ENCODE assay signal across 22 cellular contexts in the genomic region with DNA sequence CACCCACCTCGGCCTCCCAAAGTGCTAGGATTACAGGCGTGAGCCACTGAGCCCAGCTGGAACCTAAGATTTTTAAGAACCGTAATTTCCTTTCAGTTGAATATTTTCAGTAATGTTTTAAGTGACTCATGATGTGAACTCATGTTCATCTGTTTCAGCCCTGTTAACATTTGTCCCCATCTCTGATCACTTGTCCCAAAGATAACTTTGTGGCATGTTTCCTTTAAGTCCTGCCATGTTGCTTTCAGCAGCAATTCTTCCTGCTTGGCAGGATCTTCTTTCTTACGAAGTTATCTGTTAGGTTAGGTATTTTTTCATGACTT. TPM values are rescaled to one million over a fixed set of nuclear protein-coding genes. Genes with fewer than 3 reads are reported as not detected.
DNase-seq lines count a peak whose midpoint lies in the region; ATAC-seq and TF ChIP-seq lines count a peak whose summit lies in the region.
"Had no signal": no experiment of that assay in that cellular context is flagged by ENCODE, and none has a peak within 500 bp of the region (broad histone marks: within the 10 kb centered on the region; RNA-seq: fewer than 3 reads in every experiment).

No MANE protein-coding gene starts in this region.

- H3K4me1 Mint-ChIP-seq in WTC11: peaks cover 17% of the 10 kb centered on the region

- 86% methylated on average over 4 of the region's 4 CpGs for WGBS in mammary epithelial cell (ENCODE audit: low coverage, missing lambda C conversion rate)
- 50 to 60% (median 60%) methylated on average over 4 of the region's 4 CpGs for WGBS in ovary, 3 donors

- H3K79me2 ChIP-seq in mammary epithelial cell (ENCODE audit: insufficient read depth, low read length): peaks cover 79% of the 10 kb centered on the region

- CTCF ChIA-PET in mammary epithelial cell (lab: Charles Lee; ENCODE audit: low non-redundant PET) (no interaction called here), WTC11 (lab: Charles Lee) (no interaction called here)

- TF ChIP-seq CTCF in breast epithelium (IDR thresholded peaks at IDR 0.05) (no peak), mammary epithelial cell (conservative IDR thresholded peaks at IDR 0.05 in 1 of 2, IDR thresholded peaks at IDR 0.05 in 1 of 2; ENCODE audit: extremely low read depth in 1 of 2, insufficient read depth in 1 of 2, low read depth in 1 of 2, low read length in 2 of 2) (no peak), WTC11 (IDR thresholded peaks at IDR 0.05) (no peak), ovary (IDR thresholded peaks at IDR 0.05) (no peak)

- no peak overlapping the region for H2AFZ ChIP-seq in mammary epithelial cell (ENCODE audit: low read depth, low read length)

- H3K9ac ChIP-seq in mammary epithelial cell (ENCODE audit: insufficient read depth, low read length): no peak overlapping the region

- no peak for ATAC-seq in WTC11
- no peak for ATAC-seq in HG03196 (IDR thresholded peaks at IDR 0.05; ENCODE audit: unreplicated experiment)
- no peak for ATAC-seq in HG03039 (IDR thresholded peaks at IDR 0.05; ENCODE audit: unreplicated experiment)
- ATAC-seq: naive thymus-derived CD4-positive, alpha-beta T cell; Right ventricle myocardium inferior had no signal

- no peak overlapping the region for H3K4me3 ChIP-seq in breast epithelium
- no peak overlapping the region for H3K4me3 ChIP-seq in mammary epithelial cell (replicated peaks in 1 of 3; ENCODE audit: insufficient read depth in 1 of 3, low read depth in 2 of 3, low read length in 3 of 3)
- no peak overlapping the region for H3K4me3 ChIP-seq in ovary
- H3K4me3 ChIP-seq: colonic mucosa had no signal

- TF ChIP-seq POLR2A in breast epithelium (IDR thresholded peaks at IDR 0.05) (no peak), ovary (IDR thresholded peaks at IDR 0.05) (no peak)

- TF ChIP-seq EP300 in ovary (IDR thresholded peaks at IDR 0.05): no peak

- no peaks in the 10 kb centered on the region for H3K27me3 ChIP-seq in breast epithelium
- H3K27me3 ChIP-seq in mammary epithelial cell (ENCODE audit: insufficient read depth, low read length): no peaks in the 10 kb centered on the region
- no peaks in the 10 kb centered on the region for H3K27me3 ChIP-seq in ovary
- H3K27me3 ChIP-seq: colonic mucosa had no signal

- peak overlapping the region; percentile 81; the same call in 1 of the 2 replicates for H3K27ac Mint-ChIP-seq in WTC11
- H3K27ac Mint-ChIP-seq: activated CD4-positive, alpha-beta T cell treated with anti-CD3 and anti-CD28 coated beads, Interleukin-2, amount 10 ng/mL, durations not matched to agents 24 days and 14 days; memory B cell had no signal

- in situ Hi-C loops in mammary epithelial cell (cut with MboI; ENCODE audit: low sequenced_read_pairs in 2 of 2): no loop called here

- H3K4me1 ChIP-seq in breast epithelium (peaks cover 0 to 5% of the 10 kb centered on the region in 2 donors), mammary epithelial cell (ENCODE audit: insufficient read depth, low read length) (no peaks in the 10 kb centered on the region), ovary (ENCODE audit: insufficient read depth) (peaks cover 7% of the 10 kb centered on the region)
- H3K4me1 ChIP-seq: colonic mucosa had no signal

- peaks cover 4% of the 10 kb centered on the region for H4K20me1 ChIP-seq in mammary epithelial cell (ENCODE audit: insufficient read depth, low read length)

- H3K36me3 Mint-ChIP-seq in WTC11: peaks cover under 1% of the 10 kb centered on the region; the same call in 1 of the 2 replicates

- no peaks in the 10 kb centered on the region for H3K36me3 ChIP-seq in breast epithelium
- no peaks in the 10 kb centered on the region for H3K36me3 ChIP-seq in mammary epithelial cell (ENCODE audit: insufficient read depth, low read length)
- H3K36me3 ChIP-seq in ovary: no peaks in the 10 kb centered on the region
- H3K36me3 ChIP-seq: colonic mucosa had no signal

- H3K27me3 Mint-ChIP-seq in WTC11 (ENCODE audit: low read depth): no peaks in the 10 kb centered on the region
- H3K27me3 Mint-ChIP-seq: activated CD4-positive, alpha-beta T cell treated with anti-CD3 and anti-CD28 coated beads, Interleukin-2, amount 10 ng/mL, durations not matched to agents 24 days and 14 days; CD4-positive, alpha-beta memory T cell; memory B cell; naive thymus-derived CD4-positive, alpha-beta T cell had no signal

- no peaks in the 10 kb centered on the region for H3K9me3 ChIP-seq in breast epithelium
- no peaks in the 10 kb centered on the region for H3K9me3 ChIP-seq in mammary epithelial cell (replicated peaks; ENCODE audit: insufficient read depth, low read length)
- no peaks in the 10 kb centered on the region for H3K9me3 ChIP-seq in ovary
- H3K9me3 ChIP-seq: colonic mucosa had no signal

- BruUV-seq in mammary epithelial cell (replicated peaks; lab: Mats Ljungman, UMichigan): no TSS peak

- no peak overlapping the region for H3K4me3 Mint-ChIP-seq in WTC11
- H3K4me3 Mint-ChIP-seq: activated CD4-positive, alpha-beta T cell treated with anti-CD3 and anti-CD28 coated beads, Interleukin-2, amount 10 ng/mL, durations not matched to agents 24 days and 14 days; CD4-positive, alpha-beta memory T cell; memory B cell had no signal

- POLR2A ChIA-PET in WTC11 (lab: Charles Lee): no interaction called here

- intact Hi-C loops in breast epithelium (cut with DNase I; ENCODE audit: low total_unique reads) (no loop called here), mammary epithelial cell (cut with micrococcal nuclease) (no loop called here), ovary (cut with DNase I) (no loop called here)

- H3K4me2 ChIP-seq in mammary epithelial cell (ENCODE audit: insufficient read depth, low read depth, low read length): no peak overlapping the region

- DNase-seq in breast epithelium (ENCODE audit: low spot score in 2 of 2): no peak
- no peak for DNase-seq in mammary epithelial cell
- DNase-seq in WTC11 (ENCODE audit: low spot score): no peak
- DNase-seq in kidney tubule cell (ENCODE audit: low spot score): peak; percentile 15
- no peak for DNase-seq in ovary
- DNase-seq in ecto neural progenitor cell (ENCODE audit: low spot score): no peak
- DNase-seq: activated CD4-positive, alpha-beta T cell treated with anti-CD3 and anti-CD28 coated beads, Interleukin-2, amount 10 ng/mL, durations not matched to agents 24 days and 14 days; CD4-positive, alpha-beta memory T cell; colonic mucosa; foreskin fibroblast; hippocampal formation; kidney; naive thymus-derived CD4-positive, alpha-beta T cell; NCI-H1417; NCI-H526 treated with DMSO at 0.1 percent for 48 hours; posterior cingulate gyrus; small intestine; stimulated activated CD4-positive, alpha-beta T cell treated with anti-CD3 and anti-CD28 coated beads, Interleukin-4, amount 100 ng/mL, for 1 hour had no signal

- dilution Hi-C loops in mammary epithelial cell (cut with HindIII; ENCODE audit: low sequenced_read_pairs): no loop called here

- H3K9me3 Mint-ChIP-seq in WTC11: no peaks in the 10 kb centered on the region
- H3K9me3 Mint-ChIP-seq: activated CD4-positive, alpha-beta T cell treated with anti-CD3 and anti-CD28 coated beads, Interleukin-2, amount 10 ng/mL, durations not matched to agents 24 days and 14 days; CD4-positive, alpha-beta memory T cell; memory B cell; naive thymus-derived CD4-positive, alpha-beta T cell had no signal

- H3K27ac ChIP-seq in breast epithelium (peak overlapping the region; percentile 33 to 48), mammary epithelial cell (ENCODE audit: insufficient read depth, low read depth, low read length) (no peak overlapping the region), ovary (peak overlapping the region in 1 of 2 donors; percentile 5)
- H3K27ac ChIP-seq: colonic mucosa had no signal

TF ChIP-seq in WTC11, 78 proteins besides CTCF, POLR2A, EP300 and RAD21 (continues in another document):
- TF ChIP-seq, protein P1, sequence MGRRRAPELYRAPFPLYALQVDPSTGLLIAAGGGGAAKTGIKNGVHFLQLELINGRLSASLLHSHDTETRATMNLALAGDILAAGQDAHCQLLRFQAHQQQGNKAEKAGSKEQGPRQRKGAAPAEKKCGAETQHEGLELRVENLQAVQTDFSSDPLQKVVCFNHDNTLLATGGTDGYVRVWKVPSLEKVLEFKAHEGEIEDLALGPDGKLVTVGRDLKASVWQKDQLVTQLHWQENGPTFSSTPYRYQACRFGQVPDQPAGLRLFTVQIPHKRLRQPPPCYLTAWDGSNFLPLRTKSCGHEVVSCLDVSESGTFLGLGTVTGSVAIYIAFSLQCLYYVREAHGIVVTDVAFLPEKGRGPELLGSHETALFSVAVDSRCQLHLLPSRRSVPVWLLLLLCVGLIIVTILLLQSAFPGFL (CRISPR knock-in tag; IDR thresholded peaks at IDR 0.05; ENCODE audit: borderline replicate concordance): no peak
- TF ChIP-seq ZNF263 (CRISPR knock-in tag; IDR thresholded peaks at IDR 0.05; ENCODE audit: low read depth): no peak
- no peak for TF ChIP-seq NFYB (CRISPR knock-in tag; conservative IDR thresholded peaks at IDR 0.05; ENCODE audit: low read depth)
- TF ChIP-seq OVOL2 (CRISPR knock-in tag; IDR thresholded peaks at IDR 0.05; ENCODE audit: borderline replicate concordance): no peak
- no peak for TF ChIP-seq ETV6 (CRISPR knock-in tag; IDR thresholded peaks at IDR 0.05)
- TF ChIP-seq ZNF317 (CRISPR knock-in tag; IDR thresholded peaks at IDR 0.05; ENCODE audit: borderline replicate concordance, low read depth): no peak
- TF ChIP-seq MXD4 (CRISPR knock-in tag; IDR thresholded peaks at IDR 0.05; ENCODE audit: borderline replicate concordance): no peak
- no peak for TF ChIP-seq PRRX2 (CRISPR knock-in tag; IDR thresholded peaks at IDR 0.05)
- no peak for TF ChIP-seq KAT7 (CRISPR knock-in tag; IDR thresholded peaks at IDR 0.05; ENCODE audit: borderline replicate concordance)
- TF ChIP-seq, protein P2, sequence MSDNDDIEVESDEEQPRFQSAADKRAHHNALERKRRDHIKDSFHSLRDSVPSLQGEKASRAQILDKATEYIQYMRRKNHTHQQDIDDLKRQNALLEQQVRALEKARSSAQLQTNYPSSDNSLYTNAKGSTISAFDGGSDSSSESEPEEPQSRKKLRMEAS (CRISPR knock-in tag; IDR thresholded peaks at IDR 0.05): no peak
- no peak for TF ChIP-seq ZNF121 (CRISPR knock-in tag; IDR thresholded peaks at IDR 0.05)
- no peak for TF ChIP-seq TCF7 (CRISPR knock-in tag; IDR thresholded peaks at IDR 0.05; ENCODE audit: low read depth)
- TF ChIP-seq MYBL2 (CRISPR knock-in tag; IDR thresholded peaks at IDR 0.05): no peak
- TF ChIP-seq, protein P3, sequence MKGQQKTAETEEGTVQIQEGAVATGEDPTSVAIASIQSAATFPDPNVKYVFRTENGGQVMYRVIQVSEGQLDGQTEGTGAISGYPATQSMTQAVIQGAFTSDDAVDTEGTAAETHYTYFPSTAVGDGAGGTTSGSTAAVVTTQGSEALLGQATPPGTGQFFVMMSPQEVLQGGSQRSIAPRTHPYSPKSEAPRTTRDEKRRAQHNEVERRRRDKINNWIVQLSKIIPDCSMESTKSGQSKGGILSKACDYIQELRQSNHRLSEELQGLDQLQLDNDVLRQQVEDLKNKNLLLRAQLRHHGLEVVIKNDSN (CRISPR knock-in tag; IDR thresholded peaks at IDR 0.05): no peak

RNA-seq across cellular contexts. Expression of gene ZRANB1, which starts 19.3 kb away (rescaled TPM):
- total RNA-seq in breast epithelium: 10 to 100 TPM; 32.4 to 37.4 (median 35.1) TPM
- 10 to 100 TPM; 14.0 to 19.3 TPM for total RNA-seq in mammary epithelial cell
- 5.6 TPM for polyA plus RNA-seq in mammary epithelial cell
- 9.1 TPM for polyA minus RNA-seq in mammary epithelial cell
- 13.9 to 15.9 TPM (median 15.3 TPM) in 3 replicates for total RNA-seq in WTC11 (2021)
- total RNA-seq in ovary: 10 to 100 TPM; 21.5 to 39.6 (median 27.5) TPM
- 10 to 100 TPM; 18.9 to 29.6 TPM for polyA plus RNA-seq in ovary
